ENCODE assay signal across 18 cellular contexts in genomic region chr17:48553837-48554236, GRCh38. TPM values are rescaled to one million over a fixed set of nuclear protein-coding genes. Genes with fewer than 3 reads are reported as not detected.
DNase-seq lines count a peak whose midpoint lies in the region; TF ChIP-seq lines count a peak whose summit lies in the region.
"Had no signal": no experiment of that assay in that cellular context is flagged by ENCODE, and none has a peak within 500 bp of the region (broad histone marks: within the 10 kb centered on the region; RNA-seq: fewer than 3 reads in every experiment).

No MANE protein-coding gene starts in this region.

- H3K4me1 ChIP-seq in mesenchymal stem cell (ENCODE audit: control insufficient read depth, insufficient read depth, low read depth, low read length) (peaks cover 40% of the 10 kb centered on the region), stomach smooth muscle (ENCODE audit: control insufficient read depth, insufficient read depth, low read length) (peaks cover 75% of the 10 kb centered on the region)

- no peak overlapping the region for H3K14ac ChIP-seq in mesenchymal stem cell (ENCODE audit: low read length in 2 of 2)

- H3K36me3 ChIP-seq in brain microvascular endothelial cell (replicated peaks), result no peaks in the 10 kb centered on the region
- H3K36me3 ChIP-seq in mesenchymal stem cell (ENCODE audit: control insufficient read depth in 1 of 2, insufficient read depth in 2 of 2, low read depth in 1 of 2, low read length in 2 of 2), result peaks cover 27 to 33% of the 10 kb centered on the region in 2 experiments
- peaks cover 3% of the 10 kb centered on the region in 2 donors for H3K36me3 ChIP-seq in stomach smooth muscle (ENCODE audit: control insufficient read depth in 2 of 2, insufficient read depth in 2 of 2, low read length in 2 of 2)
- H3K36me3 ChIP-seq: uterus had no signal

- no peak overlapping the region for H3K27ac ChIP-seq in brain microvascular endothelial cell
- peak overlapping the region; percentile 10 for H3K27ac ChIP-seq in mesenchymal stem cell (ENCODE audit: low read length, poor library complexity, severe bottlenecking)
- peak overlapping the region; percentile 96 for H3K27ac ChIP-seq in stomach smooth muscle (ENCODE audit: low read length)
- H3K27ac ChIP-seq: C4-2B had no signal

- H4K91ac ChIP-seq in mesenchymal stem cell (ENCODE audit: low read length), result no peak overlapping the region

- no peak overlapping the region for H3K4me2 ChIP-seq in mesenchymal stem cell (ENCODE audit: low read length, poor library complexity, severe bottlenecking)

- peaks cover 84% of the 10 kb centered on the region for H3K27me3 ChIP-seq in brain microvascular endothelial cell (replicated peaks)
- no peaks in the 10 kb centered on the region for H3K27me3 ChIP-seq in mesenchymal stem cell (ENCODE audit: control insufficient read depth in 1 of 2, insufficient read depth in 1 of 2, low read length in 2 of 2)
- peaks cover 0 to 3% of the 10 kb centered on the region in 2 donors for H3K27me3 ChIP-seq in stomach smooth muscle (ENCODE audit: control insufficient read depth in 1 of 2, insufficient read depth in 2 of 2, low read length in 2 of 2)
- H3K27me3 ChIP-seq: uterus had no signal

- no peak overlapping the region for H3K4ac ChIP-seq in mesenchymal stem cell (ENCODE audit: low read depth in 1 of 2, low read length in 2 of 2)

- H3K9ac ChIP-seq in mesenchymal stem cell (ENCODE audit: low read length) (peak overlapping the region; percentile 93), stomach smooth muscle (ENCODE audit: low read length in 2 of 2) (peak overlapping the region; percentile 54 to 84)
- H3K9ac ChIP-seq: SK-N-SH had no signal

- TF ChIP-seq CTCF in brain microvascular endothelial cell (IDR thresholded peaks at IDR 0.05; ENCODE audit: low read depth, low read length, missing control alignments), result no peak

- no peak overlapping the region for H2BK15ac ChIP-seq in mesenchymal stem cell (ENCODE audit: low read depth, poor library complexity, severe bottlenecking)

- no peak overlapping the region for H2AFZ ChIP-seq in mesenchymal stem cell (ENCODE audit: low read depth, low read length)

- WGBS in mesenchymal stem cell, result 23% methylated on average over 1 of the region's 1 CpG

- no peak overlapping the region for H4K8ac ChIP-seq in mesenchymal stem cell (ENCODE audit: low read length)

- no peak overlapping the region for H2BK120ac ChIP-seq in mesenchymal stem cell (ENCODE audit: low read depth, low read length)

- H3K9me3 ChIP-seq in mesenchymal stem cell (ENCODE audit: control insufficient read depth, low read length), result no peaks in the 10 kb centered on the region
- no peaks in the 10 kb centered on the region for H3K9me3 ChIP-seq in stomach smooth muscle (ENCODE audit: control insufficient read depth in 2 of 2, low read length in 2 of 2)
- H3K9me3 ChIP-seq: SK-N-SH, uterus had no signal

- H3K23ac ChIP-seq in mesenchymal stem cell (ENCODE audit: low read length in 2 of 2), result no peak overlapping the region

- H2BK5ac ChIP-seq in mesenchymal stem cell (ENCODE audit: low read depth, low read length, poor library complexity, severe bottlenecking), result no peak overlapping the region

- in situ Hi-C loops in brain microvascular endothelial cell (cut with HindIII; ENCODE audit: low pct_ligation_motif_present, low sequenced_read_pairs), result no loop called here
- in situ Hi-C loops in KBM-7 (cut with MboI; ENCODE audit: low pct_unique_long_range_greater_than_20kb, low sequenced_read_pairs), result no loop called here

- DNase-seq in M059J (ENCODE audit: low read depth) (peak; percentile 20), brain microvascular endothelial cell (no peak), mesenchymal stem cell (peak; percentile 41), KBM-7 (no peak), NCI-H1436 (lab: John Stamatoyannopoulos, UW) (no peak)
- no peak for DNase-seq in activated CD4-positive, alpha-beta T cell treated with anti-CD3 and anti-CD28 coated beads for 1 hour
- DNase-seq in central memory CD4-positive, alpha-beta T cell, result no peak
- DNase-seq: activated gamma-delta T cell treated with Interleukin-2 at 50 U/mL for 16 hours, EL, erythroblast, SK-N-SH, uterus had no signal

- H2AK5ac ChIP-seq in mesenchymal stem cell (ENCODE audit: low read length, severe bottlenecking), result no peak overlapping the region

- peak overlapping the region; percentile 54 for H3K4me3 ChIP-seq in brain microvascular endothelial cell (ENCODE audit: low read depth, low read length)
- H3K4me3 ChIP-seq in mesenchymal stem cell (ENCODE audit: insufficient read depth in 1 of 2, low read depth in 1 of 2, low read length in 2 of 2), result peak overlapping the region in 1 of 2 experiments; percentile 76
- peak overlapping the region; percentile 42 to 75 for H3K4me3 ChIP-seq in stomach smooth muscle (ENCODE audit: low read length in 2 of 2)
- H3K4me3 ChIP-seq: lung had no signal

- no peak overlapping the region for H3K18ac ChIP-seq in mesenchymal stem cell (ENCODE audit: low read depth in 1 of 2, low read length in 2 of 2)

- H2BK12ac ChIP-seq in mesenchymal stem cell (ENCODE audit: low read length in 2 of 2), result no peak overlapping the region

- peaks cover 2% of the 10 kb centered on the region for H3K79me1 ChIP-seq in mesenchymal stem cell (replicated peaks; ENCODE audit: low read length, poor library complexity, severe bottlenecking)

RNA-seq across cellular contexts. Expression of gene HOXB2, which starts 8.9 kb away (rescaled TPM):
- total RNA-seq in M059J (2014; rRNA removed; shearing (Covaris generic)), result 17.4 and 30.7 TPM in 2 replicates
- 51.3 TPM for polyA plus RNA-seq in mesenchymal stem cell (2013, experiment 1 of 2)
- polyA plus RNA-seq in mesenchymal stem cell (2013, experiment 2 of 2), result 53.0 TPM

RNA-seq across cellular contexts. Expression of gene HOXB1, which starts 23.0 kb away (rescaled TPM):
- total RNA-seq in M059J (2014; rRNA removed; shearing (Covaris generic)), result not detected in 2 replicates
- polyA plus RNA-seq in mesenchymal stem cell (2013, experiment 1 of 2), result not detected
- not detected for polyA plus RNA-seq in mesenchymal stem cell (2013, experiment 2 of 2)
- total RNA-seq: chondrocyte, HT-29, lung, osteoblast, uterus had no signal
- polyA plus RNA-seq: lung, SK-N-SH had no signal

RNA-seq across cellular contexts. Expression of gene HOXB4, which starts 24.3 kb away (rescaled TPM):
- 0.20 and 0.57 TPM in 2 replicates for total RNA-seq in M059J (2014; rRNA removed; shearing (Covaris generic))
- 5.9 TPM for polyA plus RNA-seq in mesenchymal stem cell (2013, experiment 1 of 2)
- polyA plus RNA-seq in mesenchymal stem cell (2013, experiment 2 of 2), result 5.9 TPM
- total RNA-seq: chondrocyte had no signal

RNA-seq across cellular contexts. Expression of gene HOXB3, which starts 36.2 kb away (rescaled TPM):
- total RNA-seq in M059J (2014; rRNA removed; shearing (Covaris generic)), result 10.2 and 15.4 TPM in 2 replicates
- 39.4 TPM for polyA plus RNA-seq in mesenchymal stem cell (2013, experiment 1 of 2)
- polyA plus RNA-seq in mesenchymal stem cell (2013, experiment 2 of 2), result 35.7 TPM

RNA-seq across cellular contexts. Expression of gene HOXB5, which starts 39.7 kb away (rescaled TPM):
- total RNA-seq in M059J (2014; rRNA removed; shearing (Covaris generic)), result 0.10 and 0.37 TPM in 2 replicates
- polyA plus RNA-seq in mesenchymal stem cell (2013, experiment 1 of 2), result 15.0 TPM
- polyA plus RNA-seq in mesenchymal stem cell (2013, experiment 2 of 2), result 14.1 TPM
- total RNA-seq: chondrocyte, osteoblast had no signal
- polyA plus RNA-seq: SK-N-SH had no signal

Comparison
In these comparisons a context has a peak if more than half of its experiments do, and no peak if none do; other contexts are left out.
1. DNase-seq: peak in M059J (single experiment) and mesenchymal stem cell (single experiment); none in brain microvascular endothelial cell (single experiment), KBM-7 (single experiment), activated CD4-positive, alpha-beta T cell treated with anti-CD3 and anti-CD28 coated beads for 1 hour (single experiment), NCI-H1436 (single experiment) and central memory CD4-positive, alpha-beta T cell (single experiment).